Comparison of ENCODE assay signal across 1 cellular context in genomic region chr1:181669209-181669608, GRCh38.
TF ChIP-seq lines count a peak whose summit lies in the region.

No MANE protein-coding gene starts in this region.

TF ChIP-seq in GM23338, 12 proteins besides CTCF, POLR2A, EP300 and RAD21:
- TF ChIP-seq ZNF462 (CRISPR knock-in tag; IDR thresholded peaks at IDR 0.05) (no peak), NANOG (IDR thresholded peaks at IDR 0.05; ENCODE audit: borderline replicate concordance) (no peak), EZH2phosphoT487 (IDR thresholded peaks at IDR 0.05; ENCODE audit: unreplicated experiment) (no peak), CREB1 (CRISPR knock-in tag; IDR thresholded peaks at IDR 0.05; ENCODE audit: low read depth) (no peak)
TF ChIP-seq in GM23338: peak in this region for 0.
